ENCODE assay signal across 1 cellular context in genomic region chr2:120498576-120499394, GRCh38.
TF ChIP-seq lines count a peak whose summit lies in the region.

No MANE protein-coding gene starts in this region.

TF ChIP-seq in HepG2, 621 proteins besides CTCF, POLR2A, EP300 and RAD21 (continued from another document):
- TF ChIP-seq, protein P1, sequence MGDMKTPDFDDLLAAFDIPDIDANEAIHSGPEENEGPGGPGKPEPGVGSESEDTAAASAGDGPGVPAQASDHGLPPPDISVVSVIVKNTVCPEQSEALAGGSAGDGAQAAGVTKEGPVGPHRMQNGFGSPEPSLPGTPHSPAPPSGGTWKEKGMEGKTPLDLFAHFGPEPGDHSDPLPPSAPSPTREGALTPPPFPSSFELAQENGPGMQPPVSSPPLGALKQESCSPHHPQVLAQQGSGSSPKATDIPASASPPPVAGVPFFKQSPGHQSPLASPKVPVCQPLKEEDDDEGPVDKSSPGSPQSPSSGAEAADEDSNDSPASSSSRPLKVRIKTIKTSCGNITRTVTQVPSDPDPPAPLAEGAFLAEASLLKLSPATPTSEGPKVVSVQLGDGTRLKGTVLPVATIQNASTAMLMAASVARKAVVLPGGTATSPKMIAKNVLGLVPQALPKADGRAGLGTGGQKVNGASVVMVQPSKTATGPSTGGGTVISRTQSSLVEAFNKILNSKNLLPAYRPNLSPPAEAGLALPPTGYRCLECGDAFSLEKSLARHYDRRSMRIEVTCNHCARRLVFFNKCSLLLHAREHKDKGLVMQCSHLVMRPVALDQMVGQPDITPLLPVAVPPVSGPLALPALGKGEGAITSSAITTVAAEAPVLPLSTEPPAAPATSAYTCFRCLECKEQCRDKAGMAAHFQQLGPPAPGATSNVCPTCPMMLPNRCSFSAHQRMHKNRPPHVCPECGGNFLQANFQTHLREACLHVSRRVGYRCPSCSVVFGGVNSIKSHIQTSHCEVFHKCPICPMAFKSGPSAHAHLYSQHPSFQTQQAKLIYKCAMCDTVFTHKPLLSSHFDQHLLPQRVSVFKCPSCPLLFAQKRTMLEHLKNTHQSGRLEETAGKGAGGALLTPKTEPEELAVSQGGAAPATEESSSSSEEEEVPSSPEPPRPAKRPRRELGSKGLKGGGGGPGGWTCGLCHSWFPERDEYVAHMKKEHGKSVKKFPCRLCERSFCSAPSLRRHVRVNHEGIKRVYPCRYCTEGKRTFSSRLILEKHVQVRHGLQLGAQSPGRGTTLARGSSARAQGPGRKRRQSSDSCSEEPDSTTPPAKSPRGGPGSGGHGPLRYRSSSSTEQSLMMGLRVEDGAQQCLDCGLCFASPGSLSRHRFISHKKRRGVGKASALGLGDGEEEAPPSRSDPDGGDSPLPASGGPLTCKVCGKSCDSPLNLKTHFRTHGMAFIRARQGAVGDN (CRISPR knock-in tag; IDR thresholded peaks at IDR 0.05), result peak; percentile 14; the same call in 1 of the 2 replicates
- no peak for TF ChIP-seq SOX6 (IDR thresholded peaks at IDR 0.05)
- 0 out of 2 replicates have a peak, but pooled peaks have one; percentile 11 for TF ChIP-seq SOX6 (CRISPR knock-in tag; IDR thresholded peaks at IDR 0.05)
